8 cellular contexts compared by ENCODE assay signal in the genomic region with DNA sequence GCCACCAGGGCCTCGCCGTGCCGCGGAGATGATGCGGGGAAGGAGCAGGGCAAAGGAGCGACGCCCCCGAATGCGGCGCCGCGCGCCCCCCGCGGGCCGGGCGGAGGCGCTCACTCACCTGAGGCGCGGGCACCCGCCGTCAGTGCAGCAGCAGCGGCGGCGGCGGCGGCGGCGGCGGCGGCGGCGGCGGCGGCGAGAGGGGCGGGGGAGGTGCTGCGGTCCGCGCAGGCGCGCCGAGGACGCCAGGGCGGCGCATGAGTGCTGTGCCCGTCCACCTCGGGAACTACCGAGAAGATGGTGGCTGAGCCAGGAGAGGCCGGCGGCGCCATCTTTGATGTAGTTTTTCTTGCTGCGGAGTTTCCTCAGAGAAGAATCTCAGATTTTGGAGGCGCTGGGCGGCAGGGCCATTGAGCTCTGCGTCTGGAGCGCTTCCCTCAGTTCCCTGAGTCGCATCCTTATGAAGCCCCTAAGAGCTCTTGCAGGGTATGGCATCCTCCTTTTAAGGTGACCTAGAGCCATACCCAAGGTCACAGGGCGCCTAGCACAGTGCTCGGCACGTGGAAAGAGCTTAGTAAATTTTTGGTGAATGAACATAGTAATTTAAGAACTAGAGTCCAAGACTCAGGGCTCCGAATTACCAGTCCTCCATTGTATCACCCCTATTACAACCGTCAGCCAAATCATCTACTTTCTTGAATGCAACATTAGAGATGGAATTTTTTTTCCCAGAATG. TPM values are rescaled to one million over a fixed set of nuclear protein-coding genes. Genes with fewer than 3 reads are reported as not detected.
DNase-seq lines count a peak whose midpoint lies in the region; ATAC-seq and TF ChIP-seq lines count a peak whose summit lies in the region.

A gene (minus strand): TSS at position 164 of the 733 bp plus-strand sequence. CDS start 24,355 bp downstream, outside the sequence.

- peaks cover 22% of the 10 kb centered on the region for H3K36me3 Mint-ChIP-seq in activated T-cell treated with anti-CD3 and anti-CD28 coated beads, Interleukin-2, amount 50 U/mL, for 24 hours (ENCODE audit: low read depth)

- peaks cover 19% of the 10 kb centered on the region for H3K4me1 Mint-ChIP-seq in activated T-cell treated with anti-CD3 and anti-CD28 coated beads, Interleukin-2, amount 50 U/mL, for 24 hours (ENCODE audit: low read depth)

- peak within 1 kb of the TSS; percentile 100 for H3K4me2 ChIP-seq in PC-9

- peak; percentile 98 for DNase-seq in DMS53 (lab: John Stamatoyannopoulos, UW)
- peak; percentile 90 for DNase-seq in KBM-7
- peak; percentile 85 to 92 for DNase-seq in PC-9
- peak; percentile 92 for DNase-seq in activated T-cell treated with anti-CD3 and anti-CD28 coated beads, Interleukin-2, amount 50 U/mL, for 24 hours
- DNase-seq in stimulated activated CD8-positive, alpha-beta memory T cell treated with anti-CD3 and anti-CD28 coated beads, Interleukin-7, amount 100 ng/mL, for 4 hours (ENCODE audit: low read depth in 2 of 2): peak; percentile 86 to 89

- H3K36me3 ChIP-seq in PC-9 (ENCODE audit: low read depth) (no peaks in the 10 kb centered on the region), muscle layer of duodenum (ENCODE audit: control insufficient read depth in 1 of 2, insufficient read depth in 2 of 2, low read length in 2 of 2) (no peaks in the 10 kb centered on the region)

- H3K4me3 Mint-ChIP-seq in activated T-cell treated with anti-CD3 and anti-CD28 coated beads, Interleukin-2, amount 50 U/mL, for 24 hours: peak within 1 kb of the TSS; percentile 88

- no peaks in the 10 kb centered on the region for H3K9me3 Mint-ChIP-seq in activated T-cell treated with anti-CD3 and anti-CD28 coated beads, Interleukin-2, amount 50 U/mL, for 24 hours

- H3K9me3 ChIP-seq in PC-9 (ENCODE audit: insufficient read depth, low read depth) (no peaks in the 10 kb centered on the region), muscle layer of duodenum (ENCODE audit: control insufficient read depth in 1 of 2, low read length in 2 of 2) (no peaks in the 10 kb centered on the region)

- peaks cover 9% of the 10 kb centered on the region; the same call in 1 of the 2 replicates for H3K79me2 ChIP-seq in PC-9 (ENCODE audit: low read depth)

- peaks cover 20% of the 10 kb centered on the region for H3F3A ChIP-seq in PC-9 (ENCODE audit: insufficient read depth, low read depth)

- no peak for TF ChIP-seq CTCF in PC-9 (conservative IDR thresholded peaks at IDR 0.05)

- H3K9me2 ChIP-seq in PC-9 (ENCODE audit: insufficient read depth): no peaks in the 10 kb centered on the region

- H3K27me3 Mint-ChIP-seq in activated T-cell treated with anti-CD3 and anti-CD28 coated beads, Interleukin-2, amount 50 U/mL, for 24 hours: no peaks in the 10 kb centered on the region

- peaks cover 18% of the 10 kb centered on the region for H3K4me1 ChIP-seq in PC-9 (replicated peaks; ENCODE audit: insufficient read depth)
- H3K4me1 ChIP-seq in muscle layer of duodenum (ENCODE audit: control insufficient read depth in 1 of 2, insufficient read depth in 2 of 2, low read length in 2 of 2): peaks cover 0 to 14% of the 10 kb centered on the region in 2 donors

- peak within 1 kb of the TSS; percentile 98 for H2AFZ ChIP-seq in PC-9

- in situ Hi-C loops in KBM-7 (cut with MboI; ENCODE audit: low pct_unique_long_range_greater_than_20kb, low sequenced_read_pairs): no loop called here

- H3K27ac ChIP-seq in PC-9 (peak within 1 kb of the TSS; percentile 46), muscle layer of duodenum (ENCODE audit: low read length) (peak within 1 kb of the TSS; percentile 49)

- H3K27ac Mint-ChIP-seq in activated T-cell treated with anti-CD3 and anti-CD28 coated beads, Interleukin-2, amount 50 U/mL, for 24 hours: peak within 1 kb of the TSS; percentile 97

- intact Hi-C loops in PC-9 (cut with micrococcal nuclease; ENCODE audit: unreplicated experiment): loop anchor here (5.0 to 10.0 kb wide), 2 partner anchors 139 to 191 kb away; a partner anchor contains a TSS

- H3K4me3 ChIP-seq in PC-9 (peak within 1 kb of the TSS; percentile 97), muscle layer of duodenum (ENCODE audit: low read depth in 1 of 2, low read length in 2 of 2) (peak within 1 kb of the TSS; percentile 78 to 95)

- CTCF ChIA-PET in PC-9 (lab: Charles Lee): interaction anchor here (0.6 to 0.8 kb wide), 3 partner anchors 9 to 173 kb away, joined by 3 to 4 read pairs (median 4); a partner anchor contains a TSS

- peak; percentile 95 for ATAC-seq in GM21619 (IDR thresholded peaks at IDR 0.05; ENCODE audit: unreplicated experiment)
- ATAC-seq in esophagus mucosa: peak; percentile 98

- POLR2A ChIA-PET in PC-9 (lab: Charles Lee; ENCODE audit: unreplicated experiment): interaction anchor here (0.6 to 1.0 kb wide), 2 partner anchors 22 to 173 kb away, joined by 3 read pairs; a partner anchor contains a TSS

- no peaks in the 10 kb centered on the region for H4K20me1 ChIP-seq in PC-9 (ENCODE audit: insufficient read depth)

- H3K27me3 ChIP-seq in PC-9 (ENCODE audit: insufficient read depth, low read depth) (no peaks in the 10 kb centered on the region), muscle layer of duodenum (ENCODE audit: low read depth, low read length) (no peaks in the 10 kb centered on the region)

- BruUV-seq in PC-9 (replicated peaks; lab: Mats Ljungman, UMichigan): TSS peak; percentile 95

RNA-seq across cellular contexts. Expression of the gene that starts here (rescaled TPM):
- total RNA-seq in PC-9 (2021) (40.7 and 55.6 TPM in 2 replicates), esophagus mucosa (15.3 TPM)

Comparison
In these comparisons a context has a peak if more than half of its experiments do, and no peak if none do; other contexts are left out.
1. Peak in every context shown above with its lines: DNase-seq, ATAC-seq, H3K4me3 ChIP-seq and H3K27ac ChIP-seq.